ENCODE assay signal across 11 cellular contexts in genomic region chr2:104862061-104862941, GRCh38. TPM values are rescaled to one million over a fixed set of nuclear protein-coding genes. Genes with fewer than 3 reads are reported as not detected.
DNase-seq lines count a peak whose midpoint lies in the region; TF ChIP-seq lines count a peak whose summit lies in the region.
"Had no signal": no experiment of that assay in that cellular context is flagged by ENCODE, and none has a peak within 500 bp of the region (broad histone marks: within the 10 kb centered on the region; RNA-seq: fewer than 3 reads in every experiment).

No MANE protein-coding gene starts in this region.

- H3K9me3 Mint-ChIP-seq in nephron progenitor cell, result no peaks in the 10 kb centered on the region

- H3K9ac ChIP-seq in HUES48 (ENCODE audit: low read depth, low read length), result no peak overlapping the region

- peaks cover 99% of the 10 kb centered on the region for H3K27me3 Mint-ChIP-seq in nephron progenitor cell (ENCODE audit: low read depth, poor library complexity)

- no peak overlapping the region for H3K27ac Mint-ChIP-seq in nephron progenitor cell

- DNase-seq in CD1c-positive myeloid dendritic cell (ENCODE audit: extremely low spot score), result peak; percentile 46
- DNase-seq in coronary artery (ENCODE audit: low spot score), result no peak
- peak; percentile 62 for DNase-seq in nephron progenitor cell
- DNase-seq in A172 (ENCODE audit: low spot score), result no peak
- no peak for DNase-seq in NOMO-1 treated with DMSO at 0.1 percent for 48 hours (lab: John Stamatoyannopoulos, UW; ENCODE audit: unreplicated experiment)
- DNase-seq in HCEC 1CT, result no peak
- no peak for DNase-seq in NCI-H446 treated with DMSO at 0.1 percent for 48 hours (lab: John Stamatoyannopoulos, UW)
- DNase-seq: activated T-cell treated with anti-CD3 and anti-CD28 coated beads for 4 hours; RPMI8226; stimulated activated CD4-positive, alpha-beta T cell treated with anti-CD3 and anti-CD28 coated beads, Interleukin-4, amount 100 ng/mL, for 4 hours had no signal

- H3K4me3 ChIP-seq in HUES48 (ENCODE audit: low read depth, low read length), result peak overlapping the region; percentile 60
- H3K4me3 ChIP-seq in coronary artery, result peak overlapping the region; percentile 31

- peaks cover 40% of the 10 kb centered on the region for H3K4me1 ChIP-seq in HUES48 (ENCODE audit: control insufficient read depth, insufficient read depth, low read length)

- H3K36me3 Mint-ChIP-seq in nephron progenitor cell (ENCODE audit: low read depth), result no peaks in the 10 kb centered on the region

- no peaks in the 10 kb centered on the region for H3K36me3 ChIP-seq in HUES48 (ENCODE audit: control insufficient read depth, insufficient read depth, low read length)

- H3K27me3 ChIP-seq in HUES48 (ENCODE audit: control insufficient read depth, insufficient read depth, low read length), result peaks cover 100% of the 10 kb centered on the region

- H3K4me3 Mint-ChIP-seq in nephron progenitor cell, result peak overlapping the region; percentile 85

- H3K27ac ChIP-seq in HUES48 (ENCODE audit: low read depth, low read length) (no peak overlapping the region), coronary artery (no peak overlapping the region)

- peaks cover 40% of the 10 kb centered on the region for H3K4me1 Mint-ChIP-seq in nephron progenitor cell

- no peaks in the 10 kb centered on the region for H3K9me3 ChIP-seq in HUES48 (ENCODE audit: control insufficient read depth, insufficient read depth, low read length)

- TF ChIP-seq CTCF in coronary artery (IDR thresholded peaks at IDR 0.05) (no peak), nephron progenitor cell (IDR thresholded peaks at IDR 0.05) (no peak)

RNA-seq across cellular contexts. Expression of gene POU3F3, which starts 8.4 kb away (rescaled TPM):
- total RNA-seq in A172 (2014; rRNA removed; shearing (Covaris generic)), result not detected in 2 replicates

Comparison
In these comparisons a context has a peak if more than half of its experiments do, and no peak if none do; other contexts are left out.
1. DNase-seq: peak in CD1c-positive myeloid dendritic cell (single experiment) and nephron progenitor cell (single experiment); none in coronary artery (single experiment), A172 (single experiment), NOMO-1 treated with DMSO at 0.1 percent for 48 hours (single experiment), HCEC 1CT (single experiment) and NCI-H446 treated with DMSO at 0.1 percent for 48 hours (single experiment).